In the genomic region with DNA sequence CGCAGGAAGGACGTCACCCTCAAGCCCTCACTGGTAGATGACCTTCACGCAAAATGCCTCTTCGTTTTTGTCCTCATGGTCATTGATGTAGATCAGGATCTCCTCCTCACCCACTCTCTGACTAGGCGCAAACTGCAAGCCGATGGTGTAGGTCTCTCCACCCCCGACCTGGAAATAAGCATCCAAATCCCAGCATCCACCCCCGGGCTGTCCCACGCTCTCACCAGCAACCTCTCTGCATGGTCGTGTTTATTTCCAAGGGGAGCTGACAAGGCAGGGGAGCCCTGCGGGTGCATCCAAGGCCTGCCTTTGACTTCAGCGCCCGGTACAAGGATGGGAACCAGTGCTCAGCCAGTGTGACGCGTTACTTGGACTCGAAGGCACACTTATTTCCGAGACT, we compare ENCODE assay signal across 29 cellular contexts.
"Had no signal": no experiment of that assay in that cellular context is flagged by ENCODE, and none has a peak within 500 bp of the region (broad histone marks: within the 10 kb centered on the region; RNA-seq: fewer than 3 reads in every experiment).

No MANE protein-coding gene starts in this region.

- H3K36me3 ChIP-seq: neural progenitor cell, prostate gland, uterus had no signal

- H3K9me3 ChIP-seq: neutrophil, pancreas, prostate gland, spleen, suprapubic skin, testis, tibial artery, transverse colon, upper lobe of right lung, uterus had no signal

- H3K4me1 Mint-ChIP-seq: naive thymus-derived CD4-positive, alpha-beta T cell; natural killer cell; stimulated activated memory B cell treated with anti-CD40 and anti-IgM and Interleukin-4, amounts not matched to agents 10 μg/mL and 1 μg/mL and 100 μg/mL, for 72 hours; stimulated activated naive CD8-positive, alpha-beta T cell treated with anti-CD3 and anti-CD28 coated beads, Interleukin-15, amount 100 ng/mL, for 72 hours had no signal

- ATAC-seq: naive thymus-derived CD4-positive, alpha-beta T cell; natural killer cell; pancreas; right cardiac atrium; sciatic nerve; stimulated activated memory B cell treated with anti-CD40 and anti-IgM and Interleukin-4, amounts not matched to agents 10 μg/mL and 1 μg/mL and 100 μg/mL, for 72 hours; stimulated activated naive CD8-positive, alpha-beta T cell treated with anti-CD3 and anti-CD28 coated beads, Interleukin-15, amount 100 ng/mL, for 72 hours; stimulated activated naive CD8-positive, alpha-beta T cell treated with anti-CD3 and anti-CD28 coated beads, Interleukin-15, Interleukin-2, amounts not matched to agents 100 U/mL and 50 U/mL, for 24 hours; upper lobe of right lung had no signal

- H3K27me3 ChIP-seq: neural progenitor cell, neutrophil, pancreas, spleen, suprapubic skin, testis, tibial artery, transverse colon, upper lobe of right lung, uterus had no signal

- H2AFZ ChIP-seq: neural progenitor cell had no signal

- H3K4me3 Mint-ChIP-seq: naive thymus-derived CD4-positive, alpha-beta T cell; natural killer cell; nephron; neural progenitor cell; stimulated activated memory B cell treated with anti-CD40 and anti-IgM and Interleukin-4, amounts not matched to agents 10 μg/mL and 1 μg/mL and 100 μg/mL, for 72 hours; stimulated activated naive CD8-positive, alpha-beta T cell treated with anti-CD3 and anti-CD28 coated beads, Interleukin-15, amount 100 ng/mL, for 72 hours; type B pancreatic cell had no signal

- H3K4me2 ChIP-seq: neural progenitor cell, smooth muscle cell had no signal

- H3K4me3 ChIP-seq: neural progenitor cell, pancreas, prostate gland, skin epidermis, smooth muscle cell, spleen, suprapubic skin, testis, tibial artery, transverse colon, upper lobe of right lung, uterus had no signal

- H3K27ac ChIP-seq: neural progenitor cell, neutrophil, pancreas, prostate gland, skin epidermis, spleen, suprapubic skin, testis, tibial artery, transverse colon, upper lobe of right lung, uterus had no signal

- H3K27me3 Mint-ChIP-seq: naive thymus-derived CD4-positive, alpha-beta T cell; stimulated activated memory B cell treated with anti-CD40 and anti-IgM and Interleukin-4, amounts not matched to agents 10 μg/mL and 1 μg/mL and 100 μg/mL, for 72 hours; stimulated activated naive CD8-positive, alpha-beta T cell treated with anti-CD3 and anti-CD28 coated beads, Interleukin-15, amount 100 ng/mL, for 72 hours; type B pancreatic cell had no signal

- H3K9me3 Mint-ChIP-seq: naive thymus-derived CD4-positive, alpha-beta T cell; natural killer cell; nephron; neural progenitor cell; stimulated activated memory B cell treated with anti-CD40 and anti-IgM and Interleukin-4, amounts not matched to agents 10 μg/mL and 1 μg/mL and 100 μg/mL, for 72 hours; stimulated activated naive CD8-positive, alpha-beta T cell treated with anti-CD3 and anti-CD28 coated beads, Interleukin-15, amount 100 ng/mL, for 72 hours; type B pancreatic cell had no signal

- DNase-seq: naive thymus-derived CD4-positive, alpha-beta T cell; natural killer cell; spleen; stimulated activated CD4-positive, alpha-beta T cell treated with anti-CD3 and anti-CD28 coated beads, Interleukin-12 subunit alpha, Interleukin-12 subunit beta, amount 100 ng/mL, for 4 hours; stimulated activated CD4-positive, alpha-beta T cell treated with anti-CD3 and anti-CD28 coated beads, Interleukin-1b, Interleukin-23, amount 100 ng/mL, for 48 hours; stimulated activated CD4-positive, alpha-beta T cell treated with anti-CD3 and anti-CD28 coated beads, Interleukin-4, amount 100 ng/mL, for 1 hour; stimulated activated CD4-positive, alpha-beta T cell treated with anti-CD3 and anti-CD28 coated beads, Interleukin-4, amount 100 ng/mL, for 4 hours; stimulated activated CD8-positive, alpha-beta memory T cell treated with anti-CD3 and anti-CD28 coated beads, Interleukin-4, amount 100 ng/mL, for 48 hours; stimulated activated naive CD4-positive, alpha-beta T cell; stimulated activated naive CD8-positive, alpha-beta T cell treated with anti-CD3 and anti-CD28 coated beads, Interleukin-15, amount 100 ng/mL, for 72 hours; stimulated activated naive CD8-positive, alpha-beta T cell treated with anti-CD3 and anti-CD28 coated beads, Interleukin-15, Interleukin-2, amounts not matched to agents 100 U/mL and 50 U/mL, for 24 hours; substantia nigra; testis; tibial artery; transverse colon; upper lobe of right lung; uterus had no signal

- H3K4me1 ChIP-seq: pancreas, prostate gland, spleen, suprapubic skin, testis, tibial artery, transverse colon, upper lobe of right lung, uterus had no signal

- H3K36me3 Mint-ChIP-seq: natural killer cell; stimulated activated memory B cell treated with anti-CD40 and anti-IgM and Interleukin-4, amounts not matched to agents 10 μg/mL and 1 μg/mL and 100 μg/mL, for 72 hours had no signal

- H3K9ac ChIP-seq: neural progenitor cell had no signal

- FAIRE-seq: pancreas had no signal
